25 cellular contexts compared by ENCODE assay signal in the genomic region with DNA sequence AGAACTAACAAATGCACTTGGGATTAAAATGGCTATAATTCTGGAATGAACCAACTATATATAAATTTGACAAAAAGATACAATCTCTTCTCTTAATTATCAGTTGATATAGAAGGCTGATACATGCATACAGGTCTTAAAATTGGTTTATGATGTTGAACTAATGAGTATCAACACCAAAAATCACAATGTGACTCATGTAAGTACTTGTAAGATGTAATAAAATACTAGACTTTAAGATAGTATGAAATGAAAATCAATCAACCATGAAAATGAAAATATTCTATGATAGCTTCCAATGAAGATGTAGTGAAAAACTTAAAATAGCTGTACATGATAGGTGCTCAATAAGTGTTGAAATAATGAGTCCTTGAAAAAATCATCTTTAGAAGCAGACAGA.
"Had no signal": no experiment of that assay in that cellular context is flagged by ENCODE, and none has a peak within 500 bp of the region (broad histone marks: within the 10 kb centered on the region; RNA-seq: fewer than 3 reads in every experiment).

No MANE protein-coding gene starts in this region.

- H3K4me3 Mint-ChIP-seq: immature natural killer cell; naive thymus-derived CD4-positive, alpha-beta T cell; natural killer cell treated with Interleukin-12 subunit alpha and Interleukin-12 subunit beta and Interleukin-15 and Interleukin-18, amount 100 ng/mL, for 72 hours; stimulated activated effector memory CD8-positive, alpha-beta T cell treated with anti-CD3 and anti-CD28 coated beads, Interleukin-12 subunit alpha, Interleukin-12 subunit beta, amount 100 ng/mL, for 72 hours; stimulated activated naive CD8-positive, alpha-beta T cell treated with anti-CD3 and anti-CD28 coated beads, Interleukin-15, Interleukin-2, amounts not matched to agents 100 ng/mL and 50 ng/mL, for 24 hours had no signal

- H3K27me3 Mint-ChIP-seq: naive thymus-derived CD4-positive, alpha-beta T cell; natural killer cell treated with Interleukin-12 subunit alpha and Interleukin-12 subunit beta and Interleukin-15 and Interleukin-18, amount 100 ng/mL, for 72 hours; stimulated activated naive CD8-positive, alpha-beta T cell treated with anti-CD3 and anti-CD28 coated beads, Interleukin-15, Interleukin-2, amounts not matched to agents 100 ng/mL and 50 ng/mL, for 24 hours had no signal

- H3K27ac Mint-ChIP-seq: immature natural killer cell; naive thymus-derived CD4-positive, alpha-beta T cell; natural killer cell treated with Interleukin-12 subunit alpha and Interleukin-12 subunit beta and Interleukin-15 and Interleukin-18, amount 100 ng/mL, for 72 hours; stimulated activated effector memory CD8-positive, alpha-beta T cell treated with anti-CD3 and anti-CD28 coated beads, Interleukin-12 subunit alpha, Interleukin-12 subunit beta, amount 100 ng/mL, for 72 hours; stimulated activated naive CD8-positive, alpha-beta T cell treated with anti-CD3 and anti-CD28 coated beads, Interleukin-15, Interleukin-2, amounts not matched to agents 100 ng/mL and 50 ng/mL, for 24 hours had no signal

- H3K9me3 Mint-ChIP-seq: immature natural killer cell; natural killer cell treated with Interleukin-12 subunit alpha and Interleukin-12 subunit beta and Interleukin-15 and Interleukin-18, amount 100 ng/mL, for 72 hours; stimulated activated naive CD8-positive, alpha-beta T cell treated with anti-CD3 and anti-CD28 coated beads, Interleukin-15, Interleukin-2, amounts not matched to agents 100 ng/mL and 50 ng/mL, for 24 hours had no signal

- H3K4me1 Mint-ChIP-seq: immature natural killer cell; naive thymus-derived CD4-positive, alpha-beta T cell; stimulated activated effector memory CD8-positive, alpha-beta T cell treated with anti-CD3 and anti-CD28 coated beads, Interleukin-12 subunit alpha, Interleukin-12 subunit beta, amount 100 ng/mL, for 72 hours had no signal

- DNase-seq: immature natural killer cell; left ventricle myocardium inferior; mesendoderm; midbrain; mucosa of descending colon; naive thymus-derived CD4-positive, alpha-beta T cell; pancreas; posterior cingulate gyrus; retina; right cardiac atrium; spleen; stimulated activated CD4-positive, alpha-beta T cell treated with anti-CD3 and anti-CD28 coated beads, Interleukin-4, amount 100 ng/mL, for 24 hours; stimulated activated naive CD4-positive, alpha-beta T cell; tibial artery; trophoblast cell; upper lobe of right lung had no signal

- H3K4me3 ChIP-seq: left ventricle myocardium inferior, lung, mucosa of descending colon, pancreas, prostate gland, skin epidermis, spleen, suprapubic skin, thoracic aorta, tibial artery, upper lobe of right lung had no signal

- H3K36me3 Mint-ChIP-seq: immature natural killer cell; naive thymus-derived CD4-positive, alpha-beta T cell; natural killer cell treated with Interleukin-12 subunit alpha and Interleukin-12 subunit beta and Interleukin-15 and Interleukin-18, amount 100 ng/mL, for 72 hours; stimulated activated effector memory CD8-positive, alpha-beta T cell treated with anti-CD3 and anti-CD28 coated beads, Interleukin-12 subunit alpha, Interleukin-12 subunit beta, amount 100 ng/mL, for 72 hours had no signal

- H3K9me3 ChIP-seq: left ventricle myocardium inferior, mucosa of descending colon, pancreas, prostate gland, spleen, suprapubic skin, thoracic aorta, tibial artery, upper lobe of right lung had no signal

- H3K27ac ChIP-seq: left ventricle myocardium inferior, pancreas, prostate gland, skin epidermis, spleen, suprapubic skin, upper lobe of right lung had no signal

- FAIRE-seq: urothelium cell line had no signal

- H3K36me3 ChIP-seq: left ventricle myocardium inferior, pancreas, prostate gland, spleen, suprapubic skin, thoracic aorta, tibial artery, upper lobe of right lung had no signal

- H3K4me1 ChIP-seq: left ventricle myocardium inferior, pancreas, prostate gland, spleen, upper lobe of right lung had no signal
